8 cellular contexts compared by ENCODE assay signal in genomic region chr17:56679148-56679766, GRCh38.
A peak's percentile ranks its signal among the peaks of the same experiment; 100 is the strongest.
DNase-seq lines count a peak whose midpoint lies in the region; ATAC-seq and TF ChIP-seq lines count a peak whose summit lies in the region.

No MANE protein-coding gene starts in this region.

- ATAC-seq in CD8-positive, alpha-beta T cell: peak; percentile 38
- ATAC-seq in HG03378 (IDR thresholded peaks at IDR 0.05; ENCODE audit: unreplicated experiment) (no peak), GM18868 (IDR thresholded peaks at IDR 0.05; ENCODE audit: unreplicated experiment) (no peak)

- CTCF ChIA-PET in CD8-positive, alpha-beta T cell (lab: Charles Lee): interaction anchor here (0.8 to 1.4 kb wide), 5 partner anchors 12 to 87 kb away, joined by 3 to 5 read pairs (median 4); no protein-coding TSS in a partner anchor

- no peaks in the 10 kb centered on the region for H3F3A ChIP-seq in neural progenitor cell (ENCODE audit: low read depth)

- peak overlapping the region; percentile 87 for H3K4me2 ChIP-seq in neural progenitor cell

- H3K27ac Mint-ChIP-seq in CD8-positive, alpha-beta T cell: no peak overlapping the region
- no peak overlapping the region for H3K27ac Mint-ChIP-seq in neural progenitor cell

- H4K20me1 ChIP-seq in neural progenitor cell (ENCODE audit: low read depth): no peaks in the 10 kb centered on the region

- peaks cover 32% of the 10 kb centered on the region for H3K4me1 Mint-ChIP-seq in CD8-positive, alpha-beta T cell (ENCODE audit: low read depth)
- H3K4me1 Mint-ChIP-seq in neural progenitor cell: peaks cover 9% of the 10 kb centered on the region

- in situ Hi-C loops in SK-MEL-5 (cut with HindIII; ENCODE audit: low pct_unique_long_range_greater_than_20kb, low sequenced_read_pairs): no loop called here

- peak overlapping the region; percentile 97 for H2AFZ ChIP-seq in neural progenitor cell (replicated peaks)

- peaks cover 58% of the 10 kb centered on the region for H3K27me3 Mint-ChIP-seq in CD8-positive, alpha-beta T cell (ENCODE audit: low read depth)
- peaks cover 19% of the 10 kb centered on the region for H3K27me3 Mint-ChIP-seq in neural progenitor cell (ENCODE audit: insufficient read depth, low read depth)

- H3K4me3 ChIP-seq in CD8-positive, alpha-beta T cell (ENCODE audit: low read depth, low read length): peak overlapping the region; percentile 55
- H3K4me3 ChIP-seq in neural progenitor cell: peak overlapping the region; percentile 60

- no peaks in the 10 kb centered on the region for H3K36me3 ChIP-seq in CD8-positive, alpha-beta T cell (ENCODE audit: insufficient read depth, low read length)
- H3K36me3 ChIP-seq in neural progenitor cell: no peaks in the 10 kb centered on the region

- H3K27ac ChIP-seq in CD8-positive, alpha-beta T cell (ENCODE audit: low read depth, low read length): no peak overlapping the region
- H3K27ac ChIP-seq in neural progenitor cell: no peak overlapping the region

- H3K4me3 Mint-ChIP-seq in CD8-positive, alpha-beta T cell: peak overlapping the region; percentile 79
- peak overlapping the region; percentile 84 for H3K4me3 Mint-ChIP-seq in neural progenitor cell

- intact Hi-C loops in CD8-positive, alpha-beta T cell (cut with DNase I, micrococcal nuclease): loop anchor here (1.0 kb wide), 2 partner anchors 25 to 87 kb away; no protein-coding TSS in a partner anchor

- POLR2A ChIA-PET in CD8-positive, alpha-beta T cell (lab: Charles Lee): no interaction called here

- no peak overlapping the region for H3K9ac ChIP-seq in neural progenitor cell

- H3K9me3 Mint-ChIP-seq in CD8-positive, alpha-beta T cell: no peaks in the 10 kb centered on the region
- no peaks in the 10 kb centered on the region for H3K9me3 Mint-ChIP-seq in neural progenitor cell

- no peak for DNase-seq in CD8-positive, alpha-beta T cell
- DNase-seq in HCEC 1CT (peak; percentile 51), SK-MEL-5 (ENCODE audit: low read depth, low spot score) (peak; percentile 46), fibroblast of peridontal ligament (ENCODE audit: extremely low read depth) (peak; percentile 58), neural progenitor cell (ENCODE audit: low spot score) (peak; percentile 69), SKM-1 (lab: John Stamatoyannopoulos, UW; ENCODE audit: unreplicated experiment) (no peak)

- H3K27me3 ChIP-seq in CD8-positive, alpha-beta T cell (ENCODE audit: insufficient read depth, low read length): no peaks in the 10 kb centered on the region
- H3K27me3 ChIP-seq in neural progenitor cell: peaks cover 60% of the 10 kb centered on the region

- peak; percentile 64 for TF ChIP-seq CTCF in CD8-positive, alpha-beta T cell (IDR thresholded peaks at IDR 0.05)
- peak; percentile 76 for TF ChIP-seq CTCF in neural progenitor cell (IDR thresholded peaks at IDR 0.05)

- no peaks in the 10 kb centered on the region for H3K79me2 ChIP-seq in neural progenitor cell (ENCODE audit: low read depth)

- no peaks in the 10 kb centered on the region for H3K9me3 ChIP-seq in CD8-positive, alpha-beta T cell (ENCODE audit: low read length)
- no peaks in the 10 kb centered on the region for H3K9me3 ChIP-seq in neural progenitor cell (ENCODE audit: low read depth)

- H3K36me3 Mint-ChIP-seq in CD8-positive, alpha-beta T cell: no peaks in the 10 kb centered on the region
- no peaks in the 10 kb centered on the region for H3K36me3 Mint-ChIP-seq in neural progenitor cell

- peaks cover 37% of the 10 kb centered on the region for H3K4me1 ChIP-seq in CD8-positive, alpha-beta T cell (ENCODE audit: insufficient read depth, low read length)
- no peaks in the 10 kb centered on the region for H3K4me1 ChIP-seq in neural progenitor cell

Comparison
In these comparisons a context has a peak if more than half of its experiments do, and no peak if none do; other contexts are left out.
1. DNase-seq: peak in HCEC 1CT (single experiment), SK-MEL-5 (single experiment), fibroblast of peridontal ligament (single experiment) and neural progenitor cell (single experiment); none in CD8-positive, alpha-beta T cell (0 of 7) and SKM-1 (single experiment).